In the genomic region with DNA sequence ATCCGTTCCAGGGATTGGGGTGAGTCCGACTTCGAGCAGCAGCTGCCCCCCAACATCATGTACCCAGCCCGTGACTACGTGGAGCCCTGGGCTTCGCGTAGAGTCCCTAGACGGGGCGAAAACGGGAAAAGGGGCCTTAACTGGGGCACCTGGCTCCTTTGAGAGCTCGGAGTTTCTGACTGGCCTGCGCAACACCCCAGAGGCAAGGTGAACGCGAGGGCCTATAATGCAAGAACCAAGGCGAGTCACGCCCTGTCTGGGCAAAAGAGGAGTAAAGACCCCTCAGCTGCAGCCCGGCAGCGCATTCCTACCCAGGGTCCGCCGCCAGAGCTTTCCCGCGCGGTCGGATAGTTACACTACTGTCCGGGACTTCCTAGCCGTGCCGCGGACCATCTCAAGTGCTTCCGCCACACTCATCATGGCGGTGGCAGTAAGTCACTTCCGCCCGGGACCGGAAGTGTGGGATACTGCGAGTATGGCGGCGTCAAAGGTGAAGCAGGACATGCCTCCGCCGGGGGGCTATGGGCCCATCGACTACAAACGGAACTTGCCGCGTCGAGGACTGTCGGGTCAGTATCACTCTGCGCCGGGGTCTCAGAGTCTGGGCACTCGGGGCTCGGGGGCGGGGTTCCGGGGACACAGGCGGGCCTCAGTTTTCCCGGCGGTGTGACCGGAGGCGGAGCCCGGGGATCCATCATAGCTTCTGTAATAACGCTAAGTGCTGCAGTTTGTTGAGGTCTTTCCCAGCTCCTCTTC, we compare ENCODE assay signal across 8 cellular contexts. TPM values are rescaled to one million over a fixed set of nuclear protein-coding genes. Genes with fewer than 3 reads are reported as not detected.
DNase-seq lines count a peak whose midpoint lies in the region; ATAC-seq and TF ChIP-seq lines count a peak whose summit lies in the region.

A gene (plus strand): TSS at position 462 of the 756 bp plus-strand sequence. CDS start 14 bp downstream, at position 476.

- peak; percentile 34 for TF ChIP-seq CTCF in endodermal cell (conservative IDR thresholded peaks at IDR 0.05)

- CTCF ChIA-PET in activated CD8-positive, alpha-beta memory T cell treated with anti-CD3 and anti-CD28 coated beads, Interleukin-2, amount 10 ng/mL, durations not matched to agents 7 days and 5 days (lab: Charles Lee): interaction anchor here (1.0 to 2.3 kb wide), 11 partner anchors 9 to 153 kb away, joined by 3 to 8 read pairs (median 5); a partner anchor contains a TSS

- peak; percentile 82 for DNase-seq in COR-L47 (lab: John Stamatoyannopoulos, UW)
- peak; percentile 93 for DNase-seq in NT2/D1 (ENCODE audit: low read depth, low spot score)
- peak; percentile 96 for DNase-seq in activated CD8-positive, alpha-beta memory T cell treated with anti-CD3 and anti-CD28 coated beads, Interleukin-2, amount 10 ng/mL, durations not matched to agents 7 days and 5 days
- DNase-seq in endodermal cell: peak; percentile 99
- DNase-seq in mesenteric fat pad (ENCODE audit: low spot score): peak; percentile 98
- DNase-seq in stimulated activated CD8-positive, alpha-beta memory T cell treated with anti-CD3 and anti-CD28 coated beads, Interleukin-15, amount 100 ng/mL, for 1 hour (ENCODE audit: low read depth): peak; percentile 92

- H3K4me3 Mint-ChIP-seq in activated CD8-positive, alpha-beta memory T cell treated with anti-CD3 and anti-CD28 coated beads, Interleukin-2, amount 10 ng/mL, durations not matched to agents 7 days and 5 days: peak within 1 kb of the TSS; percentile 92
- H3K4me3 Mint-ChIP-seq in endodermal cell: peak within 1 kb of the TSS; percentile 87

- H3K4me1 ChIP-seq in HUES48 (ENCODE audit: control insufficient read depth, insufficient read depth, low read length) (no peaks in the 10 kb centered on the region; the same call in 1 of the 2 replicates), NT2/D1 (ENCODE audit: insufficient read depth, insufficient read length) (peaks cover 15% of the 10 kb centered on the region), endodermal cell (ENCODE audit: control insufficient read depth, insufficient read depth, low read length) (no peaks in the 10 kb centered on the region)

- peaks cover 29% of the 10 kb centered on the region for H3K36me3 Mint-ChIP-seq in activated CD8-positive, alpha-beta memory T cell treated with anti-CD3 and anti-CD28 coated beads, Interleukin-2, amount 10 ng/mL, durations not matched to agents 7 days and 5 days
- H3K36me3 Mint-ChIP-seq in endodermal cell (ENCODE audit: low read depth): peaks cover 23% of the 10 kb centered on the region

- peak within 1 kb of the TSS; percentile 82 for H3K9ac ChIP-seq in HUES48 (ENCODE audit: low read depth, low read length)
- H3K9ac ChIP-seq in NT2/D1 (ENCODE audit: insufficient read length, low read depth): peak within 1 kb of the TSS; percentile 80
- peak within 1 kb of the TSS; percentile 79 for H3K9ac ChIP-seq in endodermal cell (ENCODE audit: extremely low read depth, low read length, poor library complexity, severe bottlenecking)

- ATAC-seq in GM21390 (IDR thresholded peaks at IDR 0.05; ENCODE audit: unreplicated experiment): peak; percentile 90
- peak; percentile 91 for ATAC-seq in activated CD8-positive, alpha-beta memory T cell treated with anti-CD3 and anti-CD28 coated beads, Interleukin-2, amount 10 ng/mL, durations not matched to agents 7 days and 5 days

- no peaks in the 10 kb centered on the region for H3K9me3 Mint-ChIP-seq in activated CD8-positive, alpha-beta memory T cell treated with anti-CD3 and anti-CD28 coated beads, Interleukin-2, amount 10 ng/mL, durations not matched to agents 7 days and 5 days (ENCODE audit: low read depth)
- no peaks in the 10 kb centered on the region for H3K9me3 Mint-ChIP-seq in endodermal cell

- H3K4me3 ChIP-seq in HUES48 (ENCODE audit: low read depth, low read length) (peak within 1 kb of the TSS; percentile 83), NT2/D1 (ENCODE audit: insufficient read length, low read depth) (peak within 1 kb of the TSS; percentile 75), endodermal cell (ENCODE audit: low read length) (peak within 1 kb of the TSS; percentile 98)

- peak within 1 kb of the TSS; percentile 94 for H3K27ac Mint-ChIP-seq in activated CD8-positive, alpha-beta memory T cell treated with anti-CD3 and anti-CD28 coated beads, Interleukin-2, amount 10 ng/mL, durations not matched to agents 7 days and 5 days
- H3K27ac Mint-ChIP-seq in endodermal cell: peak within 1 kb of the TSS; percentile 96

- WGBS in endodermal cell (ENCODE audit: insufficient coverage in 1 of 2, insufficient read length in 1 of 2), 2 experiments: 6 to 8% methylated on average over 42 to 57 of the region's 57 CpGs

- H3K4me1 Mint-ChIP-seq in activated CD8-positive, alpha-beta memory T cell treated with anti-CD3 and anti-CD28 coated beads, Interleukin-2, amount 10 ng/mL, durations not matched to agents 7 days and 5 days: peaks cover 27% of the 10 kb centered on the region
- H3K4me1 Mint-ChIP-seq in endodermal cell: no peaks in the 10 kb centered on the region

- H3K27me3 Mint-ChIP-seq in activated CD8-positive, alpha-beta memory T cell treated with anti-CD3 and anti-CD28 coated beads, Interleukin-2, amount 10 ng/mL, durations not matched to agents 7 days and 5 days: no peaks in the 10 kb centered on the region
- no peaks in the 10 kb centered on the region for H3K27me3 Mint-ChIP-seq in endodermal cell (ENCODE audit: insufficient read depth)

- H3K9me3 ChIP-seq in HUES48 (ENCODE audit: control insufficient read depth, insufficient read depth, low read length) (no peaks in the 10 kb centered on the region), NT2/D1 (ENCODE audit: insufficient read depth, low read length) (no peaks in the 10 kb centered on the region), endodermal cell (ENCODE audit: control insufficient read depth, low read length) (no peaks in the 10 kb centered on the region)

- peaks cover 18% of the 10 kb centered on the region for H3K36me3 ChIP-seq in HUES48 (ENCODE audit: control insufficient read depth, insufficient read depth, low read length)
- peaks cover 37% of the 10 kb centered on the region for H3K36me3 ChIP-seq in NT2/D1 (ENCODE audit: insufficient read depth, insufficient read length, low read length)
- H3K36me3 ChIP-seq in endodermal cell (ENCODE audit: control insufficient read depth, insufficient read depth, low read length): peaks cover 26% of the 10 kb centered on the region

- H3K27ac ChIP-seq in HUES48 (ENCODE audit: low read depth, low read length): peak within 1 kb of the TSS; percentile 87
- H3K27ac ChIP-seq in endodermal cell (ENCODE audit: low read depth, low read length): no peak within 1 kb of the TSS

- no peaks in the 10 kb centered on the region for H3K27me3 ChIP-seq in HUES48 (ENCODE audit: control insufficient read depth, insufficient read depth, low read length)
- no peaks in the 10 kb centered on the region for H3K27me3 ChIP-seq in NT2/D1 (ENCODE audit: insufficient read depth, insufficient read length)
- no peaks in the 10 kb centered on the region for H3K27me3 ChIP-seq in endodermal cell (ENCODE audit: control insufficient read depth, insufficient read depth, low read length, poor library complexity, severe bottlenecking)

RNA-seq across cellular contexts. Expression of the gene that starts here (rescaled TPM):
- total RNA-seq in activated CD8-positive, alpha-beta memory T cell treated with anti-CD3 and anti-CD28 coated beads, Interleukin-2, amount 10 ng/mL, durations not matched to agents 7 days and 5 days: 100 to 1,000 TPM; 372 to 417 TPM
- 100 to 1,000 TPM; 408 to 446 TPM for total RNA-seq in endodermal cell
- 206 TPM for polyA plus RNA-seq in endodermal cell (2013, experiment 1 of 2)
- polyA plus RNA-seq in endodermal cell (2013, experiment 2 of 2): 187 TPM
- total RNA-seq in mesenteric fat pad: 295 TPM
